ENCODE assay signal across 13 cellular contexts in the genomic region with DNA sequence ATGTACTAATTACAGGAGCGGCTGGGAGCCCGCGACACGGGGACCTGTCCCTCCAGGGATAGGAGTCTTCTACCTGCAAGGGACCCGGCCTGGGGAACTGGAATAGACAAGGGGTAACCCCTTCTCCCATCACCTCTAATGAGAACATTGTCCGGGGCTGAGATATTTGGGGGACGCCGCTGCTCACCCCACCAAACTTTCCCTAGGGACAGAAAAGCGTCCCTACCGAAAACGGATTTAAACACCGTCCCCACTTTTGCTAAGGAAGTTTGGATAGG. TPM values are rescaled to one million over a fixed set of nuclear protein-coding genes. Genes with fewer than 3 reads are reported as not detected.
DNase-seq lines count a peak whose midpoint lies in the region; ATAC-seq and TF ChIP-seq lines count a peak whose summit lies in the region.
"Had no signal": no experiment of that assay in that cellular context is flagged by ENCODE, and none has a peak within 500 bp of the region (broad histone marks: within the 10 kb centered on the region; RNA-seq: fewer than 3 reads in every experiment).

No MANE protein-coding gene starts in this region.

- H3K4me3 Mint-ChIP-seq in activated CD4-positive, alpha-beta T cell treated with anti-CD3 and anti-CD28 coated beads, Interleukin-2, amount 10 ng/mL, durations not matched to agents 24 days and 14 days, result no peak overlapping the region
- peak overlapping the region; percentile 81 for H3K4me3 Mint-ChIP-seq in endothelial cell (ENCODE audit: unreplicated experiment)

- H3K9ac ChIP-seq in muscle layer of colon (ENCODE audit: low read length), result no peak overlapping the region

- no peak overlapping the region for H3K27ac ChIP-seq in muscle layer of colon (ENCODE audit: low read depth, low read length)
- no peak overlapping the region for H3K27ac ChIP-seq in tibial artery
- H3K27ac ChIP-seq: 22Rv1, RWPE1, spleen had no signal

- H3K4me3 ChIP-seq in muscle layer of colon (ENCODE audit: low read depth in 1 of 2, low read length in 2 of 2) (peak overlapping the region; percentile 12 to 62), tibial artery (peak overlapping the region; percentile 33 to 48)

- no peak for ATAC-seq in HG02970 (IDR thresholded peaks at IDR 0.05; ENCODE audit: low FRiP score, unreplicated experiment)

- TF ChIP-seq CTCF in endothelial cell (IDR thresholded peaks at IDR 0.05; ENCODE audit: unreplicated experiment) (no peak), tibial artery (IDR thresholded peaks at IDR 0.05) (no peak)

- H3K4me1 ChIP-seq in muscle layer of colon (ENCODE audit: insufficient read depth, low read length) (peaks cover 24% of the 10 kb centered on the region), tibial artery (peaks cover 0 to 49% (median 36%) of the 10 kb centered on the region in 4 donors)

- H3K4me1 Mint-ChIP-seq in activated CD4-positive, alpha-beta T cell treated with anti-CD3 and anti-CD28 coated beads, Interleukin-2, amount 10 ng/mL, durations not matched to agents 24 days and 14 days, result peaks cover 2% of the 10 kb centered on the region
- peaks cover 17% of the 10 kb centered on the region for H3K4me1 Mint-ChIP-seq in endothelial cell (ENCODE audit: unreplicated experiment)

- no peaks in the 10 kb centered on the region for H3K9me3 Mint-ChIP-seq in activated CD4-positive, alpha-beta T cell treated with anti-CD3 and anti-CD28 coated beads, Interleukin-2, amount 10 ng/mL, durations not matched to agents 24 days and 14 days
- H3K9me3 Mint-ChIP-seq in endothelial cell (ENCODE audit: unreplicated experiment), result no peaks in the 10 kb centered on the region

- intact Hi-C loops in activated CD4-positive, alpha-beta T cell treated with anti-CD3 and anti-CD28 coated beads, Interleukin-2, amount 10 ng/mL, durations not matched to agents 24 days and 14 days (cut with micrococcal nuclease), result loop anchor here (5.0 kb wide), 1 partner anchor 1480 kb away; no protein-coding TSS in a partner anchor
- intact Hi-C loops in tibial artery (cut with DNase I; ENCODE audit: low total_unique reads), result loop anchor here (10.0 kb wide), 1 partner anchor 153 kb away; no protein-coding TSS in a partner anchor

- peaks cover 2% of the 10 kb centered on the region for H3K36me3 Mint-ChIP-seq in activated CD4-positive, alpha-beta T cell treated with anti-CD3 and anti-CD28 coated beads, Interleukin-2, amount 10 ng/mL, durations not matched to agents 24 days and 14 days (ENCODE audit: low read depth)
- H3K36me3 Mint-ChIP-seq in endothelial cell (ENCODE audit: low read depth, unreplicated experiment), result no peaks in the 10 kb centered on the region

- H3K27me3 Mint-ChIP-seq in activated CD4-positive, alpha-beta T cell treated with anti-CD3 and anti-CD28 coated beads, Interleukin-2, amount 10 ng/mL, durations not matched to agents 24 days and 14 days, result peaks cover 60% of the 10 kb centered on the region
- H3K27me3 Mint-ChIP-seq in endothelial cell (ENCODE audit: unreplicated experiment), result peaks cover 19% of the 10 kb centered on the region

- H3K36me3 ChIP-seq in muscle layer of colon (ENCODE audit: insufficient read depth, low read length) (no peaks in the 10 kb centered on the region), tibial artery (no peaks in the 10 kb centered on the region)
- H3K36me3 ChIP-seq: spleen had no signal

- DNase-seq in activated CD4-positive, alpha-beta T cell treated with anti-CD3 and anti-CD28 coated beads, Interleukin-2, amount 10 ng/mL, durations not matched to agents 24 days and 14 days, result no peak
- DNase-seq in activated CD4-positive, alpha-beta T cell treated with anti-CD3 and anti-CD28 coated beads, Interleukin-2, amount 50 U/mL, for 1 hour, result no peak
- no peak for DNase-seq in endothelial cell (ENCODE audit: low spot score)
- no peak for DNase-seq in tibial artery
- no peak for DNase-seq in NCI-H1092 treated with DMSO at 0.1 percent for 48 hours (lab: John Stamatoyannopoulos, UW)
- DNase-seq in GDM1 (lab: John Stamatoyannopoulos, UW), result no peak
- DNase-seq: activated effector memory CD4-positive, alpha-beta T cell treated with Interleukin-2 at 50 U/mL for 16 hours; spleen had no signal

- peaks cover 33 to 54% of the 10 kb centered on the region in 2 donors for H3K27me3 ChIP-seq in muscle layer of colon (ENCODE audit: control insufficient read depth in 1 of 2, insufficient read depth in 2 of 2, low read length in 2 of 2)
- H3K27me3 ChIP-seq in tibial artery, result peaks cover 0 to 33% of the 10 kb centered on the region in 2 donors

- peaks cover 3% of the 10 kb centered on the region for H3K9me3 ChIP-seq in muscle layer of colon (ENCODE audit: low read length)
- no peaks in the 10 kb centered on the region for H3K9me3 ChIP-seq in tibial artery

- H3K27ac Mint-ChIP-seq in activated CD4-positive, alpha-beta T cell treated with anti-CD3 and anti-CD28 coated beads, Interleukin-2, amount 10 ng/mL, durations not matched to agents 24 days and 14 days, result peak overlapping the region; percentile 25
- no peak overlapping the region for H3K27ac Mint-ChIP-seq in endothelial cell (ENCODE audit: unreplicated experiment)

RNA-seq across cellular contexts. Expression of a gene that starts 3.4 kb away (rescaled TPM):
- not detected in 2 replicates for total RNA-seq in activated CD4-positive, alpha-beta T cell treated with anti-CD3 and anti-CD28 coated beads, Interleukin-2, amount 10 ng/mL, durations not matched to agents 24 days and 14 days
- total RNA-seq in endothelial cell (ENCODE audit: unreplicated experiment), result 5.1 TPM
- total RNA-seq: dermis microvascular lymphatic vessel endothelial cell had no signal
